ENCODE assay signal across 13 cellular contexts in genomic region chr1:31910933-31911332, GRCh38. TPM values are rescaled to one million over a fixed set of nuclear protein-coding genes. Genes with fewer than 3 reads are reported as not detected.
DNase-seq lines count a peak whose midpoint lies in the region; ATAC-seq and TF ChIP-seq lines count a peak whose summit lies in the region.
"Had no signal": no experiment of that assay in that cellular context is flagged by ENCODE, and none has a peak within 500 bp of the region (broad histone marks: within the 10 kb centered on the region; RNA-seq: fewer than 3 reads in every experiment).

No MANE protein-coding gene starts in this region.

- H3K9me3 Mint-ChIP-seq in activated naive CD4-positive, alpha-beta T cell treated with anti-CD3 and anti-CD28 coated beads, Interleukin-2, amount 50 U/mL, for 24 hours: no peaks in the 10 kb centered on the region
- H3K9me3 Mint-ChIP-seq in activated naive CD4-positive, alpha-beta T cell treated with anti-CD3 and anti-CD28 coated beads, Interleukin-2, amount 10 ng/mL, durations not matched to agents 7 days and 5 days: no peaks in the 10 kb centered on the region
- H3K9me3 Mint-ChIP-seq in T-helper 2 cell treated with Interferon-gamma antibody and Interleukin-4, amounts not matched to agents 5 μg/mL and 100 μg/mL, for 36 hours: no peaks in the 10 kb centered on the region

- intact Hi-C loops in stomach (cut with DNase I; ENCODE audit: low total_unique reads): no loop called here

- WGBS in stomach, 5 donors: 21 to 33% (median 29%) methylated on average over 2 of the region's 2 CpGs

- H3K27ac ChIP-seq in stomach: peak overlapping the region in 3 of 5 donors; percentile 1 to 57 (median 25)
- H3K27ac ChIP-seq: ascending aorta had no signal

- no peaks in the 10 kb centered on the region for H3K9me3 ChIP-seq in stomach
- H3K9me3 ChIP-seq: ascending aorta had no signal

- no peak for TF ChIP-seq POLR2A in stomach (IDR thresholded peaks at IDR 0.05)

- no peaks in the 10 kb centered on the region for H3K27me3 ChIP-seq in stomach
- H3K27me3 ChIP-seq: ascending aorta had no signal

- no peaks in the 10 kb centered on the region for H3K27me3 Mint-ChIP-seq in activated naive CD4-positive, alpha-beta T cell treated with anti-CD3 and anti-CD28 coated beads, Interleukin-2, amount 50 U/mL, for 24 hours
- no peaks in the 10 kb centered on the region for H3K27me3 Mint-ChIP-seq in activated naive CD4-positive, alpha-beta T cell treated with anti-CD3 and anti-CD28 coated beads, Interleukin-2, amount 10 ng/mL, durations not matched to agents 7 days and 5 days
- no peaks in the 10 kb centered on the region for H3K27me3 Mint-ChIP-seq in T-helper 2 cell treated with Interferon-gamma antibody and Interleukin-4, amounts not matched to agents 5 μg/mL and 100 μg/mL, for 36 hours (ENCODE audit: low read depth)

- ATAC-seq in HG03354 (IDR thresholded peaks at IDR 0.05; ENCODE audit: poor library complexity, severe bottlenecking, unreplicated experiment) (no peak), HG02623 (IDR thresholded peaks at IDR 0.05; ENCODE audit: unreplicated experiment) (no peak)

- peaks cover 51% of the 10 kb centered on the region for H3K4me1 Mint-ChIP-seq in activated naive CD4-positive, alpha-beta T cell treated with anti-CD3 and anti-CD28 coated beads, Interleukin-2, amount 50 U/mL, for 24 hours
- peaks cover 43% of the 10 kb centered on the region for H3K4me1 Mint-ChIP-seq in activated naive CD4-positive, alpha-beta T cell treated with anti-CD3 and anti-CD28 coated beads, Interleukin-2, amount 10 ng/mL, durations not matched to agents 7 days and 5 days
- peaks cover 37% of the 10 kb centered on the region for H3K4me1 Mint-ChIP-seq in T-helper 2 cell treated with Interferon-gamma antibody and Interleukin-4, amounts not matched to agents 5 μg/mL and 100 μg/mL, for 36 hours (ENCODE audit: low read depth)

- H3K4me3 Mint-ChIP-seq in activated naive CD4-positive, alpha-beta T cell treated with anti-CD3 and anti-CD28 coated beads, Interleukin-2, amount 50 U/mL, for 24 hours: peak overlapping the region; percentile 0
- H3K4me3 Mint-ChIP-seq in activated naive CD4-positive, alpha-beta T cell treated with anti-CD3 and anti-CD28 coated beads, Interleukin-2, amount 10 ng/mL, durations not matched to agents 7 days and 5 days: no peak overlapping the region
- no peak overlapping the region for H3K4me3 Mint-ChIP-seq in T-helper 2 cell treated with Interferon-gamma antibody and Interleukin-4, amounts not matched to agents 5 μg/mL and 100 μg/mL, for 36 hours

- H3K4me1 ChIP-seq in stomach: peaks cover 24 to 63% (median 39%) of the 10 kb centered on the region in 4 donors

- peaks cover 42 to 93% (median 90%) of the 10 kb centered on the region in 4 donors for H3K36me3 ChIP-seq in stomach

- CTCF ChIA-PET in activated naive CD4-positive, alpha-beta T cell treated with anti-CD3 and anti-CD28 coated beads, Interleukin-2, amount 10 ng/mL, durations not matched to agents 7 days and 5 days (lab: Charles Lee): interaction anchor here (0.6 to 2.1 kb wide), 2 partner anchors 45 to 53 kb away, joined by 3 to 8 read pairs; no protein-coding TSS in a partner anchor

- no peak for TF ChIP-seq CTCF in fibroblast of the aortic adventitia (IDR thresholded peaks at IDR 0.05; ENCODE audit: insufficient read depth, low read length)
- TF ChIP-seq CTCF in stomach (IDR thresholded peaks at IDR 0.05): no peak
- TF ChIP-seq CTCF in GM20000 (IDR thresholded peaks at IDR 0.05; ENCODE audit: extremely low read depth, missing control alignments): no peak

- no peak for TF ChIP-seq EP300 in stomach (IDR thresholded peaks at IDR 0.05)

- H3K4me3 ChIP-seq in fibroblast of the aortic adventitia (ENCODE audit: low read depth, low read length) (no peak overlapping the region), stomach (no peak overlapping the region)
- H3K4me3 ChIP-seq: ascending aorta, skin epidermis had no signal

- no peak for DNase-seq in activated naive CD4-positive, alpha-beta T cell treated with anti-CD3 and anti-CD28 coated beads, Interleukin-2, amount 10 ng/mL, durations not matched to agents 7 days and 5 days
- DNase-seq in T-helper 2 cell treated with Interferon-gamma antibody and Interleukin-4, amounts not matched to agents 5 μg/mL and 100 μg/mL, for 36 hours (ENCODE audit: low spot score): peak; percentile 45
- DNase-seq in fibroblast of the aortic adventitia (ENCODE audit: low read depth) (peak; percentile 18), stomach (no peak), GM20000 (ENCODE audit: low spot score) (no peak)
- DNase-seq: C1 segment of cervical spinal cord; NCI-H526; stimulated activated naive CD4-positive, alpha-beta T cell had no signal

- peaks cover 25% of the 10 kb centered on the region for H3K36me3 Mint-ChIP-seq in activated naive CD4-positive, alpha-beta T cell treated with anti-CD3 and anti-CD28 coated beads, Interleukin-2, amount 50 U/mL, for 24 hours
- H3K36me3 Mint-ChIP-seq in activated naive CD4-positive, alpha-beta T cell treated with anti-CD3 and anti-CD28 coated beads, Interleukin-2, amount 10 ng/mL, durations not matched to agents 7 days and 5 days: peaks cover 83% of the 10 kb centered on the region
- H3K36me3 Mint-ChIP-seq in T-helper 2 cell treated with Interferon-gamma antibody and Interleukin-4, amounts not matched to agents 5 μg/mL and 100 μg/mL, for 36 hours (ENCODE audit: low read depth): peaks cover 82% of the 10 kb centered on the region

- peak overlapping the region; percentile 70 for H3K27ac Mint-ChIP-seq in activated naive CD4-positive, alpha-beta T cell treated with anti-CD3 and anti-CD28 coated beads, Interleukin-2, amount 50 U/mL, for 24 hours
- no peak overlapping the region for H3K27ac Mint-ChIP-seq in activated naive CD4-positive, alpha-beta T cell treated with anti-CD3 and anti-CD28 coated beads, Interleukin-2, amount 10 ng/mL, durations not matched to agents 7 days and 5 days
- no peak overlapping the region for H3K27ac Mint-ChIP-seq in T-helper 2 cell treated with Interferon-gamma antibody and Interleukin-4, amounts not matched to agents 5 μg/mL and 100 μg/mL, for 36 hours

RNA-seq across cellular contexts. Expression of gene PTP4A2, which starts 27.2 kb away (rescaled TPM):
- 428 and 692 TPM in 2 replicates for total RNA-seq in fibroblast of the aortic adventitia (ENCODE audit: low replicate concordance)
- 100 to 1,000 TPM in 3 of 5 donors, 10 to 100 TPM in 2; 81.7 to 330 (median 218) TPM for total RNA-seq in stomach
- polyA plus RNA-seq in stomach: 100 to 1,000 TPM in 2 of 3 donors, 10 to 100 TPM in 1; 78.6 to 182 (median 153) TPM

Comparison
In these comparisons a context has a peak if more than half of its experiments do, and no peak if none do; other contexts are left out.
1. DNase-seq: peak in T-helper 2 cell treated with Interferon-gamma antibody and Interleukin-4, amounts not matched to agents 5 μg/mL and 100 μg/mL, for 36 hours (single experiment) and fibroblast of the aortic adventitia (single experiment); none in activated naive CD4-positive, alpha-beta T cell treated with anti-CD3 and anti-CD28 coated beads, Interleukin-2, amount 10 ng/mL, durations not matched to agents 7 days and 5 days (single experiment), stomach (single experiment) and GM20000 (single experiment).